In the genomic region with DNA sequence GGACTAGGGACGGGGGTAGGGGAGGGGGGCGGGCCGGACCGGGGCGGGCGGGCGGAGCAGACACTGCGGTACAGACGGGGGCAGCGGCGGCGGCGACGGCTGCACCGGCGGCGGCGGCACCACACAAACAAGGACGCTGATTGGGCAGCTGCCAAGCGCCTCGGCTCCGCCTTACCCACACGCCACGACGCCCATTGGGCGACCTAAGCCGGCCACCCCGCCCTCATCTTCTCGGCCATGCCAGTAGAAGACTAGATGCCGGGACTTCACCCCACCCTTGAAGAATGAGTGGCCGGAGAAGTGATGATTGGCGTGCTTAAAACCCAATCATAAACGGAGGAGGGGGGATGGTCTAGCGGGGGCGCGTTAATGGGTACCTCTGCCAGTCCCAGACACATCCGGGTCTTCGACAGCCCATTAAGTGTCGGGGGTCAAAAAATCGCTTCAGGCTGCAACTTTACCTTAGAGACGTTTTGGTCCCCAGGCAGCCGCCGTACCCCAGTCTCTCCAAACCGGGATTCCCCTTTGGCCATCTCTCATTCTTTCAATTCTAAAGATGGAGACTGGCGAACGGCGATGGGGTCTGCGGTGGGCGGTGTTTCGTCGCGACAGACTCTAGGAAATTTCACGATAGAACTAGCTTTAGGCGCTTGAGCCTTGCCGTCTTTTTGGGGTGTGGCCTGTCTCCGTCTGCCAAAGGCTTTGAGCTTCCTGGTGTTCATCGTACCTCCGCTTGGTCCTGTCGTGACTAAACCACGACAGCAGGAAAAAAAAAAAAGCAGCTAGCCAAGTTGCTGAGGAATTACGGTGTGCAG, we compare ENCODE assay signal across 1 cellular context.
A peak's percentile ranks its signal among the peaks of the same experiment; 100 is the strongest.
TF ChIP-seq lines count a peak whose summit lies in the region.

A gene (minus strand): TSS at position 135 of the 815 bp plus-strand sequence. CDS start 94,625 bp downstream, outside the sequence.

TF ChIP-seq in neural cell, 6 proteins besides CTCF, POLR2A, EP300 and RAD21 (continued from another document):
- TF ChIP-seq, protein P1, sequence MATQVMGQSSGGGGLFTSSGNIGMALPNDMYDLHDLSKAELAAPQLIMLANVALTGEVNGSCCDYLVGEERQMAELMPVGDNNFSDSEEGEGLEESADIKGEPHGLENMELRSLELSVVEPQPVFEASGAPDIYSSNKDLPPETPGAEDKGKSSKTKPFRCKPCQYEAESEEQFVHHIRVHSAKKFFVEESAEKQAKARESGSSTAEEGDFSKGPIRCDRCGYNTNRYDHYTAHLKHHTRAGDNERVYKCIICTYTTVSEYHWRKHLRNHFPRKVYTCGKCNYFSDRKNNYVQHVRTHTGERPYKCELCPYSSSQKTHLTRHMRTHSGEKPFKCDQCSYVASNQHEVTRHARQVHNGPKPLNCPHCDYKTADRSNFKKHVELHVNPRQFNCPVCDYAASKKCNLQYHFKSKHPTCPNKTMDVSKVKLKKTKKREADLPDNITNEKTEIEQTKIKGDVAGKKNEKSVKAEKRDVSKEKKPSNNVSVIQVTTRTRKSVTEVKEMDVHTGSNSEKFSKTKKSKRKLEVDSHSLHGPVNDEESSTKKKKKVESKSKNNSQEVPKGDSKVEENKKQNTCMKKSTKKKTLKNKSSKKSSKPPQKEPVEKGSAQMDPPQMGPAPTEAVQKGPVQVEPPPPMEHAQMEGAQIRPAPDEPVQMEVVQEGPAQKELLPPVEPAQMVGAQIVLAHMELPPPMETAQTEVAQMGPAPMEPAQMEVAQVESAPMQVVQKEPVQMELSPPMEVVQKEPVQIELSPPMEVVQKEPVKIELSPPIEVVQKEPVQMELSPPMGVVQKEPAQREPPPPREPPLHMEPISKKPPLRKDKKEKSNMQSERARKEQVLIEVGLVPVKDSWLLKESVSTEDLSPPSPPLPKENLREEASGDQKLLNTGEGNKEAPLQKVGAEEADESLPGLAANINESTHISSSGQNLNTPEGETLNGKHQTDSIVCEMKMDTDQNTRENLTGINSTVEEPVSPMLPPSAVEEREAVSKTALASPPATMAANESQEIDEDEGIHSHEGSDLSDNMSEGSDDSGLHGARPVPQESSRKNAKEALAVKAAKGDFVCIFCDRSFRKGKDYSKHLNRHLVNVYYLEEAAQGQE (IDR thresholded peaks at IDR 0.05; ENCODE audit: borderline replicate concordance): peak; percentile 81
- TF ChIP-seq MXI1 (conservative IDR thresholded peaks at IDR 0.05; ENCODE audit: poor library complexity, severe bottlenecking) (peak; percentile 51), EZH2 (IDR thresholded peaks at IDR 0.05; ENCODE audit: borderline replicate concordance, insufficient read depth, low read length, poor library complexity, severe bottlenecking) (no peak), SMC3 (conservative IDR thresholded peaks at IDR 0.05; ENCODE audit: poor library complexity) (peak; percentile 53)
